8 cellular contexts compared by ENCODE assay signal in genomic region chr3:134249935-134250716, GRCh38. TPM values are rescaled to one million over a fixed set of nuclear protein-coding genes. Genes with fewer than 3 reads are reported as not detected.
DNase-seq lines count a peak whose midpoint lies in the region; ATAC-seq and TF ChIP-seq lines count a peak whose summit lies in the region.

No MANE protein-coding gene starts in this region.

- H3K27me3 ChIP-seq in Panc1 (ENCODE audit: control insufficient read depth, insufficient read depth, low read length), result no peaks in the 10 kb centered on the region
- no peaks in the 10 kb centered on the region for H3K27me3 ChIP-seq in foreskin keratinocyte
- no peaks in the 10 kb centered on the region for H3K27me3 ChIP-seq in neuron (ENCODE audit: insufficient read depth, low read length)
- no peaks in the 10 kb centered on the region for H3K27me3 ChIP-seq in thymus (ENCODE audit: control insufficient read depth, insufficient read depth)

- POLR2A ChIA-PET in Panc1 (lab: Charles Lee), result interaction anchor here (0.6 kb wide), 1 partner anchor 135 kb away, joined by 3 read pairs; no protein-coding TSS in a partner anchor

- peak; percentile 24 for ATAC-seq in GM18870 (IDR thresholded peaks at IDR 0.05; ENCODE audit: unreplicated experiment)
- ATAC-seq in HG03095 (IDR thresholded peaks at IDR 0.05; ENCODE audit: unreplicated experiment), result peak; percentile 40
- peak; percentile 84 for ATAC-seq in Panc1
- peak; percentile 64 for ATAC-seq in foreskin keratinocyte

- no TSS peak for BruUV-seq in Panc1 (replicated peaks; lab: Mats Ljungman, UMichigan)

- peak overlapping the region; percentile 90 for H2AFZ ChIP-seq in neuron (ENCODE audit: low read depth, low read length)

- DNase-seq in AG08396 (ENCODE audit: low spot score) (peak; percentile 79), Panc1 (ENCODE audit: low read depth, low spot score) (no peak), foreskin keratinocyte (peak in 1 of 2 donors; percentile 36)
- peak; percentile 84 for DNase-seq in activated effector memory CD4-positive, alpha-beta T cell treated with anti-CD3 and anti-CD28 coated beads, Interleukin-2, amount 50 U/mL, for 16 hours

- H3K27ac ChIP-seq in Panc1 (ENCODE audit: low read length) (peak overlapping the region; percentile 87), foreskin keratinocyte (peak overlapping the region; percentile 59), thymus (ENCODE audit: low read depth) (peak overlapping the region; percentile 91)

- H3K36me3 ChIP-seq in Panc1 (ENCODE audit: control insufficient read depth, insufficient read depth, low read length) (no peaks in the 10 kb centered on the region), neuron (ENCODE audit: insufficient read depth, low read length) (peaks cover 3% of the 10 kb centered on the region), thymus (ENCODE audit: control insufficient read depth, insufficient read depth) (no peaks in the 10 kb centered on the region)

- WGBS in thymus, result under 1% methylated on average over 85 of the region's 85 CpGs

- CTCF ChIA-PET in Panc1 (lab: Charles Lee), result interaction anchor here (0.7 kb wide), 1 partner anchor 25 kb away, joined by 7 read pairs; no protein-coding TSS in a partner anchor

- H3K9me3 ChIP-seq in Panc1 (ENCODE audit: control insufficient read depth, insufficient read depth, low read depth, low read length) (no peaks in the 10 kb centered on the region), neuron (ENCODE audit: low read length) (peaks cover 5% of the 10 kb centered on the region), thymus (ENCODE audit: control insufficient read depth) (no peaks in the 10 kb centered on the region)

- intact Hi-C loops in Panc1 (cut with micrococcal nuclease; ENCODE audit: unreplicated experiment), result no loop called here

- TF ChIP-seq CTCF in Panc1 (IDR thresholded peaks at IDR 0.05) (no peak), foreskin keratinocyte (conservative IDR thresholded peaks at IDR 0.05) (no peak)

- peaks cover 31% of the 10 kb centered on the region for H3K4me1 ChIP-seq in Panc1 (ENCODE audit: control insufficient read depth, insufficient read depth, low read length)
- H3K4me1 ChIP-seq in foreskin keratinocyte, result peaks cover 5% of the 10 kb centered on the region
- peaks cover 19% of the 10 kb centered on the region for H3K4me1 ChIP-seq in neuron (ENCODE audit: insufficient read depth, low read length)
- peaks cover 8% of the 10 kb centered on the region for H3K4me1 ChIP-seq in thymus (ENCODE audit: control insufficient read depth, insufficient read depth, low read length)

- in situ Hi-C loops in Panc1 (cut with HindIII; ENCODE audit: low pct_unique_long_range_greater_than_20kb, low sequenced_read_pairs), result no loop called here

- peak overlapping the region; percentile 70 to 84 for H3K4me3 ChIP-seq in Panc1 (ENCODE audit: low read depth in 2 of 2, low read length in 2 of 2)
- H3K4me3 ChIP-seq in neuron (ENCODE audit: low read length), result peak overlapping the region; percentile 96
- peak overlapping the region; percentile 91 for H3K4me3 ChIP-seq in thymus (ENCODE audit: low read length)

RNA-seq across cellular contexts. Expression of gene RYK, which starts 0.5 kb away (rescaled TPM):
- total RNA-seq in Panc1 (2021; ENCODE audit: unreplicated experiment) (82.7 TPM), foreskin keratinocyte (76.8 and 81.9 TPM in 2 replicates)
- 61.9 TPM for polyA plus RNA-seq in Panc1 (2012; ENCODE audit: insufficient read length)
- polyA plus RNA-seq in foreskin keratinocyte (31.1 and 37.5 TPM in 2 replicates), thymus (53.6 TPM)

Comparison
In these comparisons a context has a peak if more than half of its experiments do, and no peak if none do; other contexts are left out.
1. ATAC-seq: peak in every context shown above with its lines; median percentile 84 in Panc1; 64 in foreskin keratinocyte; 40 in HG03095; 24 in GM18870.